Comparison of ENCODE assay signal across 24 cellular contexts in the genomic region with DNA sequence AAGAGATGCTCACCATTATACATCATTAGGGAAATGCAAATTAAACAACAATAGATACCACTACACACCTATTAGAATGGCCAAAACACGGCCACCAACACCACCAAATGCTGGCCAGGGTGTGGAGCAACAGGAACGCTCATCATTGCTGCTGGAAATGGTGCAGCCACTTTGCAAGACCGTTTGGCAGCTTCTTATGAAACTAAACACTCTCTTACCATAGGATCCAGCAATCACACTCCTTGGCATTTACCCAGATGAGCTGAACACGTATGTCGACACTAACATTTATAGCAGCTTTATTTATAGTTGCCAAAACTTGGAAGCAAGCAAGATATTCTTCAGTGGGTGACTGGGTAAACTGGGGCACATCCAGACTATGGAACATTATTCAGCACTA. TPM values are rescaled to one million over a fixed set of nuclear protein-coding genes. Genes with fewer than 3 reads are reported as not detected.
DNase-seq lines count a peak whose midpoint lies in the region; ATAC-seq and TF ChIP-seq lines count a peak whose summit lies in the region.
"Had no signal": no experiment of that assay in that cellular context is flagged by ENCODE, and none has a peak within 500 bp of the region (broad histone marks: within the 10 kb centered on the region; RNA-seq: fewer than 3 reads in every experiment).

No MANE protein-coding gene starts in this region.

- peak; percentile 40 for DNase-seq in DMS 273 (lab: John Stamatoyannopoulos, UW; ENCODE audit: unreplicated experiment)
- DNase-seq in DMS 273 treated with DMSO at 0.1 percent for 48 hours (lab: John Stamatoyannopoulos, UW), result no peak
- DNase-seq in cardiac fibroblast (ENCODE audit: low read depth in 2 of 2), result peak; percentile 70 to 80
- DNase-seq in fibroblast of the aortic adventitia (ENCODE audit: low read depth), result peak; percentile 59
- peak; percentile 66 for DNase-seq in skeletal muscle cell (ENCODE audit: low read depth)
- no peak for DNase-seq in germinal center (ENCODE audit: low spot score)
- DNase-seq: ACHN; CD4-positive, alpha-beta memory T cell; GF-D8; H7; HFFc6; MM.1S; NCI-H1105; NCI-H2029 treated with DMSO at 0.1 percent for 48 hours; NCI-H2171; NCI-H345; NCI-H524; NCI-H82 had no signal

- no peak overlapping the region for H3K4me3 ChIP-seq in cardiac fibroblast (replicated peaks in 1 of 2; ENCODE audit: low read depth in 2 of 2, low read length in 2 of 2)
- no peak overlapping the region for H3K4me3 ChIP-seq in fibroblast of the aortic adventitia (ENCODE audit: low read depth, low read length)
- H3K4me3 ChIP-seq in skeletal muscle cell (ENCODE audit: low read depth, low read length), result no peak overlapping the region
- H3K4me3 ChIP-seq: BLaER1 treated with 17β-estradiol and CSF1 and Interleukin-3, amounts not matched to agents 10 nM and 100 nM; K562 had no signal

- ATAC-seq in GM19328 (IDR thresholded peaks at IDR 0.05; ENCODE audit: unreplicated experiment), result no peak
- no peak for ATAC-seq in HG02852 (IDR thresholded peaks at IDR 0.05; ENCODE audit: unreplicated experiment)
- ATAC-seq: K562, Panc1, SK-N-SH treated with all-trans-retinoic acid at 6 μM for 48 hours had no signal

- no peak for TF ChIP-seq CTCF in cardiac fibroblast (IDR thresholded peaks at IDR 0.05; ENCODE audit: low read depth, low read length)
- no peak for TF ChIP-seq CTCF in fibroblast of the aortic adventitia (IDR thresholded peaks at IDR 0.05; ENCODE audit: insufficient read depth, low read length)

RNA-seq across cellular contexts. Expression of gene ADARB1, which starts 28.9 kb away (rescaled TPM):
- total RNA-seq in fibroblast of the aortic adventitia (ENCODE audit: low replicate concordance), result 2.1 and 7.0 TPM in 2 replicates

Comparison
In these comparisons a context has a peak if more than half of its experiments do, and no peak if none do; other contexts are left out.
1. DNase-seq: peak in DMS 273 (single experiment), cardiac fibroblast (2 of 2), fibroblast of the aortic adventitia (single experiment) and skeletal muscle cell (single experiment); none in DMS 273 treated with DMSO at 0.1 percent for 48 hours (single experiment) and germinal center (single experiment).